ENCODE assay signal across 30 cellular contexts in genomic region chr12:24121911-24122310, GRCh38.
"Had no signal": no experiment of that assay in that cellular context is flagged by ENCODE, and none has a peak within 500 bp of the region (broad histone marks: within the 10 kb centered on the region; RNA-seq: fewer than 3 reads in every experiment).

No MANE protein-coding gene starts in this region.

- DNase-seq: activated CD4-positive, alpha-beta memory T cell treated with anti-CD3 and anti-CD28 coated beads, Interleukin-2, amount 10 ng/mL, durations not matched to agents 7 days and 5 days; activated CD4-positive, alpha-beta T cell treated with anti-CD3 and anti-CD28 coated beads for 36 hours; activated CD4-positive, alpha-beta T cell treated with anti-CD3 and anti-CD28 coated beads, Interleukin-2, amount 50 U/mL, for 1 hour; activated CD4-positive, CD25-positive, alpha-beta regulatory T cell; activated gamma-delta T cell treated with Interleukin-2 at 50 U/mL for 16 hours; activated naive CD4-positive, alpha-beta T cell treated with anti-CD3 and anti-CD28 coated beads, Interleukin-2, amount 50 U/mL, for 16 hours; activated naive CD8-positive, alpha-beta T cell treated with anti-CD3 and anti-CD28 coated beads, Interleukin-2, amount 10 ng/mL, durations not matched to agents 7 days and 5 days; activated T-cell treated with anti-CD3 and anti-CD28 coated beads for 4 hours; activated T-cell treated with anti-CD3 and anti-CD28 coated beads, Interleukin-2, amount 50 U/mL, for 72 hours; adrenal gland; anterior cingulate cortex; body of pancreas; central memory CD4-positive, alpha-beta T cell; NCI-H1092; NCI-H1417 treated with DMSO at 0.1 percent for 48 hours; NCI-H1694; NCI-H2029; NCI-H2107; NCI-H510A treated with DMSO at 0.1 percent for 48 hours; NCI-H69; NK-92 treated with Interleukin-12 subunit alpha and Interleukin-12 subunit beta, amount 100 ng/mL, for 24 hours; OCI-M1; RPMI8226; T-helper 1 cell had no signal

- H3K4me2 ChIP-seq: KMS-11 had no signal

- H3K4me1 ChIP-seq: body of pancreas had no signal

- H3K27ac ChIP-seq: adrenal gland, body of pancreas, KMS-11, SK-N-MC, VCaP had no signal

- FAIRE-seq: bronchial epithelial cell had no signal

- H3K27me3 ChIP-seq: adrenal gland, body of pancreas had no signal

- H3K9ac ChIP-seq: KMS-11 had no signal

- H3K36me3 ChIP-seq: adrenal gland had no signal

- ATAC-seq: activated CD4-positive, alpha-beta T cell treated with anti-CD3 and anti-CD28 coated beads for 36 hours; activated T-cell treated with anti-CD3 and anti-CD28 coated beads, Interleukin-2, amount 50 U/mL, for 72 hours; body of pancreas; Panc1; Right ventricle myocardium inferior had no signal

- H3K9me3 ChIP-seq: adrenal gland, body of pancreas had no signal

- H3K4me3 ChIP-seq: adrenal gland, body of pancreas, SK-N-MC had no signal
